In the genomic region with DNA sequence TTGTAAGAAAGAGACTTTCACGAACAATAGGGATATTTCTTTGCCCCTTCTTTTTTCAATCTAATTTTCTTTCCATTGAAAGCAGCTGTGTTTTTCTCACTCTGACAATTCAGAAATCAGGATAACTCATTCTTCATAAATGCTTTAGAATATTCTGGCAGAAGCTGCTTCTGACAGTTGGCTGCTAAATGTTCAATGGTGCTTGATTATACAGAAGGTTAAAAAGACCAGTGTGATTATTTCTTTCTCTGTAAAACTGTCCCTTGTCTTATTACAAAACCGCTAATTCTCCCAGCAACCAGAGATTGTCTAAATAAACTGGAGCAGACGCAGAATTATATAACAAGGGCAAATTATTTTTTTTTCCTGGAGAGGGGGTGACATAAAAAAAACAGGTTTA, we compare ENCODE assay signal across 1 cellular context.
TF ChIP-seq lines count a peak whose summit lies in the region.

No MANE protein-coding gene starts in this region.

TF ChIP-seq in SK-N-SH, 30 proteins besides CTCF, POLR2A, EP300 and RAD21 (continued from another document):
- TF ChIP-seq, protein P1, sequence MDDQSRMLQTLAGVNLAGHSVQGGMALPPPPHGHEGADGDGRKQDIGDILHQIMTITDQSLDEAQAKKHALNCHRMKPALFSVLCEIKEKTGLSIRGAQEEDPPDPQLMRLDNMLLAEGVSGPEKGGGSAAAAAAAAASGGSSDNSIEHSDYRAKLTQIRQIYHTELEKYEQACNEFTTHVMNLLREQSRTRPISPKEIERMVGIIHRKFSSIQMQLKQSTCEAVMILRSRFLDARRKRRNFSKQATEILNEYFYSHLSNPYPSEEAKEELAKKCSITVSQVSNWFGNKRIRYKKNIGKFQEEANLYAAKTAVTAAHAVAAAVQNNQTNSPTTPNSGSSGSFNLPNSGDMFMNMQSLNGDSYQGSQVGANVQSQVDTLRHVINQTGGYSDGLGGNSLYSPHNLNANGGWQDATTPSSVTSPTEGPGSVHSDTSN (IDR thresholded peaks at IDR 0.05), result no peak
